Comparison of ENCODE assay signal across 4 cellular contexts in genomic region chr1:20789598-20789997, GRCh38. TPM values are rescaled to one million over a fixed set of nuclear protein-coding genes. Genes with fewer than 3 reads are reported as not detected.
"Had no signal": no experiment of that assay in that cellular context is flagged by ENCODE, and none has a peak within 500 bp of the region (broad histone marks: within the 10 kb centered on the region; RNA-seq: fewer than 3 reads in every experiment).

No MANE protein-coding gene starts in this region.

RNA-seq across cellular contexts. Expression of gene SH2D5, which starts 57.1 kb away (rescaled TPM):
- total RNA-seq: natural killer cell, subcutaneous adipose tissue, urinary bladder had no signal
- polyA plus RNA-seq: naive thymus-derived CD4-positive, alpha-beta T cell had no signal
